Comparison of ENCODE assay signal across 24 cellular contexts in genomic region chr5:171695804-171696203, GRCh38.
DNase-seq lines count a peak whose midpoint lies in the region; ATAC-seq, FAIRE-seq and TF ChIP-seq lines count a peak whose summit lies in the region.
"Had no signal": no experiment of that assay in that cellular context is flagged by ENCODE, and none has a peak within 500 bp of the region (broad histone marks: within the 10 kb centered on the region; RNA-seq: fewer than 3 reads in every experiment).

No MANE protein-coding gene starts in this region.

- no peaks in the 10 kb centered on the region for H3K4me1 ChIP-seq in suprapubic skin
- H3K4me1 ChIP-seq: A549; BLaER1 treated with 17β-estradiol and CSF1 and Interleukin-3, amounts not matched to agents 10 nM and 100 nM; Caco-2 had no signal

- TF ChIP-seq EP300 in suprapubic skin (IDR thresholded peaks at IDR 0.05) = no peak

- TF ChIP-seq CTCF in suprapubic skin (IDR thresholded peaks at IDR 0.05) = no peak

- DNase-seq in GM12892 (ENCODE audit: insufficient read length) = no peak
- no peak for DNase-seq in HTR-8/SVneo (ENCODE audit: insufficient read length, low spot score)
- peak; percentile 21 for DNase-seq in left lobe of liver (ENCODE audit: low spot score)
- DNase-seq in suprapubic skin (ENCODE audit: low spot score in 2 of 2) = peak; percentile 5 to 24
- DNase-seq in H4 (ENCODE audit: low spot score) = no peak
- no peak for DNase-seq in stimulated activated CD4-positive, alpha-beta T cell treated with anti-CD3 and anti-CD28 coated beads, Interleukin-4, amount 100 ng/mL, for 4 hours
- no peak for DNase-seq in KBM-7
- DNase-seq: AML-193; Caco-2; Calu3; CD4-positive, alpha-beta T cell; DMS79 treated with DMSO at 0.1 percent for 48 hours; GF-D8 had no signal

- H3K9me3 ChIP-seq in suprapubic skin = no peaks in the 10 kb centered on the region
- H3K9me3 ChIP-seq: A549; BLaER1 treated with 17β-estradiol and CSF1 and Interleukin-3, amounts not matched to agents 10 nM and 100 nM; Caco-2 had no signal

- no peak overlapping the region for H3K4me3 ChIP-seq in suprapubic skin
- H3K4me3 ChIP-seq: A549; BLaER1 treated with 17β-estradiol and CSF1 and Interleukin-3, amounts not matched to agents 10 nM and 100 nM had no signal

- ATAC-seq in left lobe of liver (no peak), GM18858 (IDR thresholded peaks at IDR 0.05; ENCODE audit: unreplicated experiment) (no peak)
- ATAC-seq: A549; CD8-positive, alpha-beta T cell had no signal

- H3K36me3 ChIP-seq in suprapubic skin = no peaks in the 10 kb centered on the region
- H3K36me3 ChIP-seq: BLaER1 treated with 17β-estradiol and CSF1 and Interleukin-3, amounts not matched to agents 10 nM and 100 nM had no signal

- no peaks in the 10 kb centered on the region for H3K27me3 ChIP-seq in suprapubic skin
- H3K27me3 ChIP-seq: BLaER1 treated with 17β-estradiol and CSF1 and Interleukin-3, amounts not matched to agents 10 nM and 100 nM had no signal

- H3K27ac ChIP-seq in suprapubic skin = no peak overlapping the region
- H3K27ac ChIP-seq: 22Rv1; A549; BLaER1 treated with 17β-estradiol and CSF1 and Interleukin-3, amounts not matched to agents 10 nM and 100 nM; C4-2B had no signal

- WGBS in suprapubic skin = 83% methylated on average over 2 of the region's 2 CpGs

- FAIRE-seq in GM12892 (lab: Jason Lieb, UNC) (peak; percentile 14), HTR-8/SVneo (lab: Jason Lieb, UNC) (peak; percentile 51)
- FAIRE-seq: A549, D721Med, G401.6, GM12891, GM18507, GM19239 had no signal

- in situ Hi-C loops in KBM-7 (cut with MboI; ENCODE audit: low pct_unique_long_range_greater_than_20kb, low sequenced_read_pairs) = no loop called here

- no peak for TF ChIP-seq POLR2A in GM12892 (IDR thresholded peaks at IDR 0.05; ENCODE audit: low read depth, low read length)
- TF ChIP-seq POLR2A in suprapubic skin (IDR thresholded peaks at IDR 0.05) = no peak

Comparison
In these comparisons a context has a peak if more than half of its experiments do, and no peak if none do; other contexts are left out.
1. DNase-seq: peak in left lobe of liver (single experiment) and suprapubic skin (2 of 2); none in GM12892 (single experiment), HTR-8/SVneo (single experiment), H4 (single experiment), stimulated activated CD4-positive, alpha-beta T cell treated with anti-CD3 and anti-CD28 coated beads, Interleukin-4, amount 100 ng/mL, for 4 hours (0 of 2) and KBM-7 (single experiment).